8 cellular contexts compared by ENCODE assay signal in the genomic region with DNA sequence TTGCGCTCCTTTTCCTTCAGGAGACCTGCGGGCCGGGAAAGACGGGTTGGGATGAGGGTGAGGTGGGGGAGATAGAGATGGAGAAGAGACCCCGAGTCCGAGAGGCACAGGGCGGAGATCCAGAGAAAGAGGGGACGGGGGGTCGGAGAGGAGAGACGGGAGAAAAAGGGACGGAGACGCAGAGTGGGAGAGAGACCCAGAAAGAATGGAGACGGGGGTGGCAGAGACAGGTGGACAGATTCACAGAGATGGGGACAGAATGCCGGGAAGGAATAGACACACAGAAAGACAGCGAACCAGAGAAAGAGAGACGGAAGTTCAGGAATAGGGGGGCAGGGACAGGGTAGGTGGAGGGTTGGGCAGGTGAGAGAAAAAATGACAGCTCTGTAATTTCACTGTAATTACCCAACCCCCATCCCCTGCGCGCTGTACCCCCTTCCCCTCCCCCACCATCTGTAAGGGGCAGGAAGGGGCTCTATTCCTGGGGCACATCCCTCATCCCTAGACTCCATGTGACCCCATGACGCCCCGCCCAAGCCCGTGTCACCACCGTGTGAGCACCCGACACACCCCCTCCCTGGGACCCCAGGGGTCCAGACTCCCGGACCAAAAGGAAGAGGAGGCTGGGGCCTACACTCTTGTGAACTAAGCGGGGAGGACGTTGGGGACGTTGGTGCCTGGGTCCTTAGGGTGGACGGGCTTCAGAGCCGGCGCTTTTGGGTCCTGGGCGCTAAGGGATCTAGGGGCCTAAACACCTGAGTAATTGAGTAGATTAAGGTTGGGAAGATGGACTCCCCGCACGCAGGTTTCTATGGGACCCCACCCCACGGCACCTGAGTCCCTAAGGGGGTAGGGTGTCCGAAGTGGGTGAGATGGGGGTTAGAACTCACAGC. TPM values are rescaled to one million over a fixed set of nuclear protein-coding genes. Genes with fewer than 3 reads are reported as not detected.
A peak's percentile ranks its signal among the peaks of the same experiment; 100 is the strongest.
DNase-seq lines count a peak whose midpoint lies in the region; ATAC-seq, FAIRE-seq and TF ChIP-seq lines count a peak whose summit lies in the region.

No MANE protein-coding gene starts in this region.

- peaks cover 11 to 37% of the 10 kb centered on the region in 2 donors for H3K36me3 Mint-ChIP-seq in CD4-positive, alpha-beta memory T cell

- H3K27ac Mint-ChIP-seq in CD4-positive, alpha-beta memory T cell = peak overlapping the region; percentile 93 to 99 (median 97)

- H3K4me3 Mint-ChIP-seq in CD4-positive, alpha-beta memory T cell = peak overlapping the region; percentile 89 to 100 (median 99)

- H3K9me3 ChIP-seq in CD4-positive, alpha-beta memory T cell (ENCODE audit: control insufficient read depth in 1 of 2, low read length in 2 of 2) = no peaks in the 10 kb centered on the region
- no peaks in the 10 kb centered on the region for H3K9me3 ChIP-seq in ascending aorta
- H3K9me3 ChIP-seq in left lung = no peaks in the 10 kb centered on the region

- CTCF ChIA-PET in CD4-positive, alpha-beta memory T cell (lab: Charles Lee; ENCODE audit: partially characterized antibody) = interaction anchor here (1.3 to 2.7 kb wide), 3 partner anchors 9 to 39 kb away, joined by 4 to 16 read pairs (median 5); partner anchors contain the start of gene CA11

- peaks cover 20 to 59% (median 41%) of the 10 kb centered on the region in 4 donors for H3K4me1 Mint-ChIP-seq in CD4-positive, alpha-beta memory T cell

- peak overlapping the region; percentile 52 to 88 for H3K4me3 ChIP-seq in CD4-positive, alpha-beta memory T cell (ENCODE audit: low read length in 2 of 2)
- H3K4me3 ChIP-seq in ascending aorta = peak overlapping the region; percentile 66 to 89
- peak overlapping the region; percentile 60 to 64 for H3K4me3 ChIP-seq in left lung

- H3K27ac ChIP-seq in CD4-positive, alpha-beta memory T cell (ENCODE audit: low read depth, low read length) = peak overlapping the region; percentile 88
- peak overlapping the region; percentile 94 to 99 for H3K27ac ChIP-seq in ascending aorta
- peak overlapping the region; percentile 91 to 94 for H3K27ac ChIP-seq in left lung
- H3K27ac ChIP-seq in temporal lobe (ENCODE audit: low read depth, low read length) = peak overlapping the region; percentile 99

- H3K27me3 Mint-ChIP-seq in CD4-positive, alpha-beta memory T cell = no peaks in the 10 kb centered on the region

- in situ Hi-C loops in KBM-7 (cut with MboI; ENCODE audit: low pct_unique_long_range_greater_than_20kb, low sequenced_read_pairs) = no loop called here

- DNase-seq in CD4-positive, alpha-beta memory T cell = peak in 2 of 5 donors; percentile 18 to 60
- DNase-seq in KBM-7 (peak; percentile 21), ascending aorta (ENCODE audit: low spot score in 2 of 2) (peak in 1 of 2 donors; percentile 71), left lung (peak in 1 of 2 donors; percentile 63), urothelium cell line (ENCODE audit: low spot score) (no peak), SW480 (ENCODE audit: low spot score) (no peak)

- ATAC-seq in left lung (no peak), esophagus mucosa (no peak)

- POLR2A ChIA-PET in CD4-positive, alpha-beta memory T cell (lab: Charles Lee; ENCODE audit: partially characterized antibody) = interaction anchor here (1.2 to 3.4 kb wide), 8 partner anchors 8 to 329 kb away, joined by 3 to 70 read pairs (median 21); partner anchors contain the start of genes CA11, FAM83E, FTL and RPL18

- intact Hi-C loops in CD4-positive, alpha-beta memory T cell (cut with micrococcal nuclease) = loop anchor here (1.0 to 5.0 kb wide), 4 partner anchors 48 to 356 kb away; partner anchors contain the start of genes GYS1 and RUVBL2
- intact Hi-C loops in ascending aorta (cut with DNase I) = loop anchor here (1.0 to 10.0 kb wide), 6 partner anchors 17 to 1219 kb away; partner anchors contain the start of genes CYTH2, DKKL1, PRMT1 and PTOV1
- intact Hi-C loops in left lung (cut with DNase I) = no loop called here

- peaks cover 46% of the 10 kb centered on the region for H3K4me1 ChIP-seq in CD4-positive, alpha-beta memory T cell (ENCODE audit: insufficient read depth, low read length)
- H3K4me1 ChIP-seq in ascending aorta (peaks cover 19 to 41% of the 10 kb centered on the region in 2 donors), left lung (peaks cover 19 to 66% of the 10 kb centered on the region in 2 donors)

- FAIRE-seq in urothelium cell line (lab: Jason Lieb, UNC) = no peak

- no peaks in the 10 kb centered on the region for H3K27me3 ChIP-seq in CD4-positive, alpha-beta memory T cell (ENCODE audit: insufficient read depth, low read length)
- no peaks in the 10 kb centered on the region for H3K27me3 ChIP-seq in ascending aorta
- H3K27me3 ChIP-seq in left lung = no peaks in the 10 kb centered on the region

- H3K9me3 Mint-ChIP-seq in CD4-positive, alpha-beta memory T cell = peaks cover 0 to 4% (median 0%) of the 10 kb centered on the region in 8 donors

- TF ChIP-seq CTCF in ascending aorta (IDR thresholded peaks at IDR 0.05) = peak in 1 of 3 experiments; percentile 8
- no peak for TF ChIP-seq CTCF in left lung (IDR thresholded peaks at IDR 0.05)

- H3K36me3 ChIP-seq in CD4-positive, alpha-beta memory T cell (ENCODE audit: insufficient read depth, low read length) = peaks cover 20% of the 10 kb centered on the region
- H3K36me3 ChIP-seq in ascending aorta (peaks cover 0 to 5% of the 10 kb centered on the region in 2 donors), left lung (no peaks in the 10 kb centered on the region)

RNA-seq across cellular contexts. Expression of gene DBP, which starts 1.0 kb away (rescaled TPM):
- 10 to 100 TPM; 62.6 to 69.5 TPM for total RNA-seq in CD4-positive, alpha-beta memory T cell
- polyA plus RNA-seq in CD4-positive, alpha-beta memory T cell = 100 to 1,000 TPM in 1 of 2 donors, 10 to 100 TPM in 1; 37.4 to 113 TPM
- 0.21 TPM for total RNA-seq in ascending aorta
- 10 to 100 TPM in 1 of 2 donors, 1 to 10 TPM in 1; 8.9 to 10.5 TPM for total RNA-seq in left lung
- 3.0 TPM for total RNA-seq in temporal lobe
- total RNA-seq in esophagus mucosa = 6.7 TPM

RNA-seq across cellular contexts. Expression of gene CA11, which starts 9.8 kb away (rescaled TPM):
- 10 to 100 TPM; 13.7 to 15.4 TPM for total RNA-seq in CD4-positive, alpha-beta memory T cell
- polyA plus RNA-seq in CD4-positive, alpha-beta memory T cell = 1 to 10 TPM; 5.0 to 9.4 TPM
- total RNA-seq in ascending aorta (not detected), left lung (1 to 10 TPM; 3.6 to 3.9 TPM), temporal lobe (5.2 TPM), esophagus mucosa (3.1 TPM)

RNA-seq across cellular contexts. Expression of gene SPHK2, which starts 16.9 kb away (rescaled TPM):
- total RNA-seq in CD4-positive, alpha-beta memory T cell = 10 to 100 TPM; 25.0 to 29.1 TPM
- polyA plus RNA-seq in CD4-positive, alpha-beta memory T cell = 1 to 10 TPM; 6.0 to 8.4 TPM
- total RNA-seq in ascending aorta (35.3 TPM), left lung (10 to 100 TPM; 21.3 to 27.5 TPM), temporal lobe (9.6 TPM), esophagus mucosa (7.7 TPM)

RNA-seq across cellular contexts. Expression of gene RPL18, which starts 17.2 kb away (rescaled TPM):
- 1,000 to 10,000 TPM; 2,357 to 2,448 TPM for total RNA-seq in CD4-positive, alpha-beta memory T cell
- polyA plus RNA-seq in CD4-positive, alpha-beta memory T cell = 1,000 to 10,000 TPM; 2,084 to 2,180 TPM
- total RNA-seq in ascending aorta = 2,223 TPM
- 1,000 to 10,000 TPM; 1,028 to 1,088 TPM for total RNA-seq in left lung
- total RNA-seq in temporal lobe = 903 TPM
- total RNA-seq in esophagus mucosa = 1,668 TPM

RNA-seq across cellular contexts. Expression of gene FAM83E, which starts 21.3 kb away (rescaled TPM):
- total RNA-seq in CD4-positive, alpha-beta memory T cell = 1 to 10 TPM; 4.3 to 5.3 TPM
- polyA plus RNA-seq in CD4-positive, alpha-beta memory T cell = not detected
- total RNA-seq in ascending aorta (not detected), left lung (10 to 100 TPM; 15.5 to 50.0 TPM), temporal lobe (not detected), esophagus mucosa (6.5 TPM)

Comparison
In these comparisons a context has a peak if more than half of its experiments do, and no peak if none do; other contexts are left out.
1. intact Hi-C loops: an anchor here in CD4-positive, alpha-beta memory T cell (1.0 to 5.0 kb wide) and ascending aorta (1.0 to 10.0 kb wide); none called in left lung.